Comparison of ENCODE assay signal across 10 cellular contexts in genomic region chr17:57541472-57542394, GRCh38.
DNase-seq lines count a peak whose midpoint lies in the region; ATAC-seq and TF ChIP-seq lines count a peak whose summit lies in the region.
"Had no signal": no experiment of that assay in that cellular context is flagged by ENCODE, and none has a peak within 500 bp of the region (broad histone marks: within the 10 kb centered on the region; RNA-seq: fewer than 3 reads in every experiment).

No MANE protein-coding gene starts in this region.

- CTCF ChIA-PET in activated CD4-positive, alpha-beta T cell treated with anti-CD3 and anti-CD28 coated beads for 36 hours (lab: Charles Lee) = interaction anchor here (0.7 to 2.7 kb wide), 4 partner anchors 8 to 298 kb away, joined by 3 to 9 read pairs (median 5); no protein-coding TSS in a partner anchor

- H3K4me3 ChIP-seq in fibroblast of lung (replicated peaks in 1 of 4; ENCODE audit: control extremely low read depth in 1 of 4, insufficient read depth in 1 of 4, low read depth in 3 of 4, low read length in 4 of 4) = no peak overlapping the region
- no peak overlapping the region for H3K4me3 ChIP-seq in trophoblast cell (ENCODE audit: low read depth, low read length)
- no peak overlapping the region for H3K4me3 ChIP-seq in HAP-1
- H3K4me3 ChIP-seq: lung had no signal

- no peak overlapping the region for H3K27ac ChIP-seq in fibroblast of lung (ENCODE audit: insufficient read depth, low read length)
- H3K27ac ChIP-seq in trophoblast cell (ENCODE audit: low read depth, low read length) = no peak overlapping the region

- H3K14ac ChIP-seq in trophoblast cell (ENCODE audit: low read length) = no peak overlapping the region

- no peak overlapping the region for H3K27ac Mint-ChIP-seq in activated CD4-positive, alpha-beta T cell treated with anti-CD3 and anti-CD28 coated beads for 36 hours

- H3K9me3 ChIP-seq in fibroblast of lung (ENCODE audit: control insufficient read depth, insufficient read depth, low read depth, low read length) (no peaks in the 10 kb centered on the region), trophoblast cell (ENCODE audit: insufficient read depth, low read depth, low read length) (no peaks in the 10 kb centered on the region), HAP-1 (no peaks in the 10 kb centered on the region)

- H3K4me1 ChIP-seq in fibroblast of lung (ENCODE audit: control insufficient read depth, extremely low read depth, insufficient read depth, low read length) (no peaks in the 10 kb centered on the region), trophoblast cell (ENCODE audit: control insufficient read depth in 1 of 2, insufficient read depth in 2 of 2, low read length in 2 of 2) (peaks cover 12 to 17% of the 10 kb centered on the region in 2 experiments), HAP-1 (peaks cover 19% of the 10 kb centered on the region)

- H3K36me3 ChIP-seq in fibroblast of lung (ENCODE audit: control insufficient read depth, insufficient read depth, low read length) = no peaks in the 10 kb centered on the region
- H3K36me3 ChIP-seq in trophoblast cell (ENCODE audit: control insufficient read depth in 1 of 2, insufficient read depth in 2 of 2, low read length in 2 of 2) = no peaks in the 10 kb centered on the region
- H3K36me3 ChIP-seq in HAP-1 (replicated peaks) = no peaks in the 10 kb centered on the region

- no peaks in the 10 kb centered on the region for H3K79me2 ChIP-seq in fibroblast of lung (ENCODE audit: control insufficient read depth, insufficient read depth, low read length)
- no peaks in the 10 kb centered on the region for H3K79me2 ChIP-seq in trophoblast cell (ENCODE audit: control insufficient read depth, insufficient read depth, low read length, poor library complexity)

- H2BK5ac ChIP-seq in trophoblast cell (ENCODE audit: low read depth, low read length, poor library complexity) = no peak overlapping the region

- ATAC-seq in activated CD4-positive, alpha-beta T cell treated with anti-CD3 and anti-CD28 coated beads for 36 hours = no peak

- H3K4me3 Mint-ChIP-seq in activated CD4-positive, alpha-beta T cell treated with anti-CD3 and anti-CD28 coated beads for 36 hours = no peak overlapping the region

- H3K23ac ChIP-seq in trophoblast cell (ENCODE audit: low read length) = no peak overlapping the region

- no peak overlapping the region for H4K8ac ChIP-seq in trophoblast cell (ENCODE audit: low read depth, low read length)

- no peak overlapping the region for H2AK5ac ChIP-seq in trophoblast cell (ENCODE audit: low read length)

- H4K91ac ChIP-seq in trophoblast cell (ENCODE audit: low read depth, low read length) = no peak overlapping the region

- peaks cover 20% of the 10 kb centered on the region for H3K4me1 Mint-ChIP-seq in activated CD4-positive, alpha-beta T cell treated with anti-CD3 and anti-CD28 coated beads for 36 hours

- no peaks in the 10 kb centered on the region for H4K20me1 ChIP-seq in fibroblast of lung (ENCODE audit: control insufficient read depth, extremely low read depth, insufficient read depth, low read length)

- in situ Hi-C loops in HAP-1 (cut with MboI; ENCODE audit: low sequenced_read_pairs) = no loop called here

- WGBS in trophoblast cell (ENCODE audit: extremely low coverage, insufficient coverage, insufficient read length) = no CpG with 5 or more reads among the region's 17 CpGs

- no peak overlapping the region for H3K9ac ChIP-seq in fibroblast of lung (ENCODE audit: insufficient read depth, low read length)
- no peak overlapping the region for H3K9ac ChIP-seq in trophoblast cell (ENCODE audit: low read length)

- H3K27me3 ChIP-seq in fibroblast of lung (ENCODE audit: control insufficient read depth, insufficient read depth, low read length) (no peaks in the 10 kb centered on the region), trophoblast cell (ENCODE audit: insufficient read depth, low read length) (no peaks in the 10 kb centered on the region), HAP-1 (ENCODE audit: low read depth) (no peaks in the 10 kb centered on the region)

- POLR2A ChIA-PET in activated CD4-positive, alpha-beta T cell treated with anti-CD3 and anti-CD28 coated beads for 36 hours (lab: Charles Lee) = no interaction called here

- peak; percentile 63 for DNase-seq in ELR (ENCODE audit: low read depth)
- DNase-seq in NOMO-1 treated with dmso at 0.1 percent for 144 hours (lab: John Stamatoyannopoulos, UW; ENCODE audit: unreplicated experiment) = peak; percentile 63
- peak; percentile 54 to 91 for DNase-seq in fibroblast of lung (ENCODE audit: low read depth in 2 of 2)
- peak; percentile 48 to 65 for DNase-seq in trophoblast cell
- no peak for DNase-seq in stimulated activated CD4-positive, alpha-beta T cell treated with anti-CD3 and anti-CD28 coated beads, Interleukin-4, amount 100 ng/mL, for 4 hours
- no peak for DNase-seq in activated CD4-positive, alpha-beta T cell treated with anti-CD3 and anti-CD28 coated beads for 36 hours
- DNase-seq in HAP-1 (ENCODE audit: low spot score in 2 of 2) = no peak
- DNase-seq in NAMALWA (ENCODE audit: low spot score) = no peak
- DNase-seq: effector CD4-positive, alpha-beta T cell had no signal

- no peak overlapping the region for H2BK120ac ChIP-seq in trophoblast cell (ENCODE audit: insufficient read depth, low read length, poor library complexity)

- H2AFZ ChIP-seq in fibroblast of lung (ENCODE audit: low read length) = no peak overlapping the region
- H2AFZ ChIP-seq in trophoblast cell (ENCODE audit: insufficient read depth, low read length, poor library complexity) = no peak overlapping the region

- peaks cover 3% of the 10 kb centered on the region for H3K79me1 ChIP-seq in trophoblast cell (ENCODE audit: low read length)

- no peaks in the 10 kb centered on the region for H3K9me3 Mint-ChIP-seq in activated CD4-positive, alpha-beta T cell treated with anti-CD3 and anti-CD28 coated beads for 36 hours (ENCODE audit: low read depth)

- intact Hi-C loops in activated CD4-positive, alpha-beta T cell treated with anti-CD3 and anti-CD28 coated beads for 36 hours (cut with DNase I, micrococcal nuclease) = no loop called here

- H3K4ac ChIP-seq in trophoblast cell (ENCODE audit: low read depth, low read length) = no peak overlapping the region

- H3K36me3 Mint-ChIP-seq in activated CD4-positive, alpha-beta T cell treated with anti-CD3 and anti-CD28 coated beads for 36 hours (ENCODE audit: low read depth) = no peaks in the 10 kb centered on the region

- H4K12ac ChIP-seq in trophoblast cell (ENCODE audit: low read depth, low read length) = no peak overlapping the region

- TF ChIP-seq CTCF in fibroblast of lung (conservative IDR thresholded peaks at IDR 0.05 in 1 of 2, IDR thresholded peaks at IDR 0.05 in 1 of 2; ENCODE audit: low read depth in 1 of 2, low read length in 2 of 2) = no peak

- H3K4me2 ChIP-seq in fibroblast of lung (ENCODE audit: extremely low read depth, insufficient read depth, low read length) = no peak overlapping the region
- no peak overlapping the region for H3K4me2 ChIP-seq in trophoblast cell (ENCODE audit: low read length)

- no peak overlapping the region for H3K18ac ChIP-seq in trophoblast cell (ENCODE audit: low read length)

- H2BK12ac ChIP-seq in trophoblast cell (ENCODE audit: low read length) = no peak overlapping the region

- H3K27me3 Mint-ChIP-seq in activated CD4-positive, alpha-beta T cell treated with anti-CD3 and anti-CD28 coated beads for 36 hours = no peaks in the 10 kb centered on the region

Comparison
In these comparisons a context has a peak if more than half of its experiments do, and no peak if none do; other contexts are left out.
1. DNase-seq: peak in ELR (single experiment), NOMO-1 treated with dmso at 0.1 percent for 144 hours (single experiment), fibroblast of lung (2 of 2) and trophoblast cell (2 of 2); none in stimulated activated CD4-positive, alpha-beta T cell treated with anti-CD3 and anti-CD28 coated beads, Interleukin-4, amount 100 ng/mL, for 4 hours (0 of 2), activated CD4-positive, alpha-beta T cell treated with anti-CD3 and anti-CD28 coated beads for 36 hours (single experiment), HAP-1 (0 of 2) and NAMALWA (single experiment).